19 cellular contexts compared by ENCODE assay signal in the genomic region with DNA sequence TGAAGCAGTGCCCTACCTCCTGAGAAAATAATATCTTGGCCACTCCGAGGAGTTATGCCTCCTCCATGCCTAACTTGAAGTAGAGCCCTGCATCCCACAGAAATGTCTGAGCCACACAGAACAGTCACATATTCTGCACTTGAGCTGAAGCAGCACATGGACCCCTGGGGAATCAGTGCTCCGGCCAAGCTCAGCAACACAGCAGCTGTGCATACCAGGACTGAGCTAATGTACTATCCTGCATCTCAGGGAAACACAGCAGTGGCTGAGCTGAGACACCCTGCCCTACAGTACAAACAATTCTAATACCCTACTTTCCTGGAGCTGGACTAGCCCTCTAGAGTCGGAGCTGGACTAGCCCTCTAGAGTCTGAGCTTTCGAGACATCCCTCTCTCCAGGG.
DNase-seq lines count a peak whose midpoint lies in the region; ATAC-seq and TF ChIP-seq lines count a peak whose summit lies in the region.
"Had no signal": no experiment of that assay in that cellular context is flagged by ENCODE, and none has a peak within 500 bp of the region (broad histone marks: within the 10 kb centered on the region; RNA-seq: fewer than 3 reads in every experiment).

No MANE protein-coding gene starts in this region.

- no peak overlapping the region for H3K27ac Mint-ChIP-seq in activated CD4-positive, alpha-beta T cell treated with anti-CD3 and anti-CD28 coated beads, Interleukin-2, amount 10 ng/mL, durations not matched to agents 24 days and 14 days
- no peak overlapping the region for H3K27ac Mint-ChIP-seq in glutamatergic neuron (ENCODE audit: unreplicated experiment)
- H3K27ac Mint-ChIP-seq: B cell; CD4-positive, CD25-positive, alpha-beta regulatory T cell; CD8-positive, alpha-beta memory T cell; GM23338 had no signal

- H3K4me1 Mint-ChIP-seq in activated CD4-positive, alpha-beta T cell treated with anti-CD3 and anti-CD28 coated beads, Interleukin-2, amount 10 ng/mL, durations not matched to agents 24 days and 14 days: peaks cover 5% of the 10 kb centered on the region
- H3K4me1 Mint-ChIP-seq in glutamatergic neuron (ENCODE audit: low read depth, unreplicated experiment): peaks cover 11% of the 10 kb centered on the region
- H3K4me1 Mint-ChIP-seq: B cell; CD4-positive, CD25-positive, alpha-beta regulatory T cell; CD8-positive, alpha-beta memory T cell; GM23338 had no signal

- DNase-seq in activated CD4-positive, alpha-beta T cell treated with anti-CD3 and anti-CD28 coated beads, Interleukin-2, amount 10 ng/mL, durations not matched to agents 24 days and 14 days: peak; percentile 27
- DNase-seq in activated CD4-positive, alpha-beta T cell treated with anti-CD3 and anti-CD28 coated beads for 4 hours: no peak
- DNase-seq in LHCN-M2 (ENCODE audit: low read depth): peak; percentile 14
- peak; percentile 61 for DNase-seq in glutamatergic neuron
- no peak for DNase-seq in sciatic nerve (ENCODE audit: low spot score)
- DNase-seq in activated effector memory CD4-positive, alpha-beta T cell treated with anti-CD3 and anti-CD28 coated beads, Interleukin-2, amount 50 U/mL, for 16 hours: no peak
- DNase-seq: C1 segment of cervical spinal cord; CD4-positive, CD25-positive, alpha-beta regulatory T cell; CD8-positive, alpha-beta memory T cell; COR-L47; DMS153; DMS79; GF-D8; HCEC 1CT; IMR-90 had no signal

- H3K36me3 Mint-ChIP-seq in activated CD4-positive, alpha-beta T cell treated with anti-CD3 and anti-CD28 coated beads, Interleukin-2, amount 10 ng/mL, durations not matched to agents 24 days and 14 days (ENCODE audit: low read depth): no peaks in the 10 kb centered on the region
- peaks cover 15% of the 10 kb centered on the region for H3K36me3 Mint-ChIP-seq in glutamatergic neuron (ENCODE audit: unreplicated experiment)
- H3K36me3 Mint-ChIP-seq: CD4-positive, CD25-positive, alpha-beta regulatory T cell had no signal

- no peak overlapping the region for H3K4me3 Mint-ChIP-seq in activated CD4-positive, alpha-beta T cell treated with anti-CD3 and anti-CD28 coated beads, Interleukin-2, amount 10 ng/mL, durations not matched to agents 24 days and 14 days
- H3K4me3 Mint-ChIP-seq in glutamatergic neuron (ENCODE audit: unreplicated experiment): peak overlapping the region; percentile 22
- H3K4me3 Mint-ChIP-seq: B cell; CD4-positive, CD25-positive, alpha-beta regulatory T cell; CD8-positive, alpha-beta memory T cell; GM23338 had no signal

- intact Hi-C loops in activated CD4-positive, alpha-beta T cell treated with anti-CD3 and anti-CD28 coated beads, Interleukin-2, amount 10 ng/mL, durations not matched to agents 24 days and 14 days (cut with micrococcal nuclease): no loop called here
- intact Hi-C loops in sciatic nerve (cut with DNase I): no loop called here

- TF ChIP-seq CTCF in glutamatergic neuron (IDR thresholded peaks at IDR 0.05; ENCODE audit: partially characterized antibody, unreplicated experiment): no peak

- ATAC-seq in sciatic nerve: peak; percentile 88
- ATAC-seq in HG03039 (IDR thresholded peaks at IDR 0.05; ENCODE audit: unreplicated experiment): no peak
- no peak for ATAC-seq in HG03108 (IDR thresholded peaks at IDR 0.05; ENCODE audit: unreplicated experiment)
- ATAC-seq: GM23338 had no signal

- no peaks in the 10 kb centered on the region for H3K9me3 Mint-ChIP-seq in activated CD4-positive, alpha-beta T cell treated with anti-CD3 and anti-CD28 coated beads, Interleukin-2, amount 10 ng/mL, durations not matched to agents 24 days and 14 days
- peaks cover 12% of the 10 kb centered on the region for H3K9me3 Mint-ChIP-seq in glutamatergic neuron (ENCODE audit: unreplicated experiment)

- H3K27me3 Mint-ChIP-seq in activated CD4-positive, alpha-beta T cell treated with anti-CD3 and anti-CD28 coated beads, Interleukin-2, amount 10 ng/mL, durations not matched to agents 24 days and 14 days: peaks cover 10% of the 10 kb centered on the region
- H3K27me3 Mint-ChIP-seq in glutamatergic neuron (ENCODE audit: unreplicated experiment): no peaks in the 10 kb centered on the region

Comparison
In these comparisons a context has a peak if more than half of its experiments do, and no peak if none do; other contexts are left out.
1. DNase-seq: peak in activated CD4-positive, alpha-beta T cell treated with anti-CD3 and anti-CD28 coated beads, Interleukin-2, amount 10 ng/mL, durations not matched to agents 24 days and 14 days (single experiment), LHCN-M2 (single experiment) and glutamatergic neuron (single experiment); none in activated CD4-positive, alpha-beta T cell treated with anti-CD3 and anti-CD28 coated beads for 4 hours (0 of 2), sciatic nerve (single experiment) and activated effector memory CD4-positive, alpha-beta T cell treated with anti-CD3 and anti-CD28 coated beads, Interleukin-2, amount 50 U/mL, for 16 hours (single experiment).